Comparison of ENCODE assay signal across 1 cellular context in genomic region chr5:87435144-87435694, GRCh38.
TF ChIP-seq lines count a peak whose summit lies in the region.

No MANE protein-coding gene starts in this region.

TF ChIP-seq in K562, 482 proteins besides CTCF, POLR2A, EP300 and RAD21 (continued from another document):
- TF ChIP-seq RREB1 (CRISPR knock-in tag; IDR thresholded peaks at IDR 0.05) (no peak), MCM7 (IDR thresholded peaks at IDR 0.05) (no peak), BRF1 (IDR thresholded peaks at IDR 0.05; ENCODE audit: borderline replicate concordance, extremely low read depth, insufficient read length) (no peak), SAFB (IDR thresholded peaks at IDR 0.05; ENCODE audit: borderline replicate concordance, low read depth, low read length) (no peak), UBTF (IDR thresholded peaks at IDR 0.05; ENCODE audit: borderline replicate concordance in 1 of 2, low read depth in 2 of 2, low read length in 2 of 2) (no peak), PHF20 (IDR thresholded peaks at IDR 0.05; ENCODE audit: partially characterized antibody) (no peak), ZFP1 (CRISPR knock-in tag; IDR thresholded peaks at IDR 0.05) (no peak), KLF13 (tag; IDR thresholded peaks at IDR 0.05; ENCODE audit: borderline replicate concordance, low read depth) (no peak)
